In the genomic region with DNA sequence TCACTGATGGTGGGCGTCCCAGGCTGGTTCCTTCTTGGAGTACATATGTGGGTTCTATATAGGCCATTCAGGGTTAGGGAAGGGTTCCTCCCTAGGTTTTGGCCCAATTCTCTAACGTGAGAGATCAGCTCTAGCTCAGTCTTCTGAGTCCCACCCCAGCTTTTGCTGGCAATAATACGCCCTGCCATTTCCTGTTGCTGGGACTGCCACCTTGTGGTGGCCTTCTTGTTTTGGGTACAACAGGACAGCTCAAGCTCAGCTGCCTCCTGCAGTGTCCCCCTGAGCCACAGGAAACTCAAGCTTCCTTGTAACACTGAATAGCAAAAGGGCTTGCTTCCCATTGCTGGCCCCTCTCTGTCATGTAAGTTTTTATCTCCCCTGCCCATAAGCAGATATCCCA, we compare ENCODE assay signal across 8 cellular contexts.
DNase-seq lines count a peak whose midpoint lies in the region; ATAC-seq and TF ChIP-seq lines count a peak whose summit lies in the region.

No MANE protein-coding gene starts in this region.

- H3K36me3 Mint-ChIP-seq in HFFc6 (ENCODE audit: low read depth), result peaks cover 12% of the 10 kb centered on the region
- peaks cover 29% of the 10 kb centered on the region for H3K36me3 Mint-ChIP-seq in activated T-cell treated with anti-CD3 and anti-CD28 coated beads, Interleukin-2, amount 50 U/mL, for 24 hours (ENCODE audit: low read depth)

- H3K4me1 ChIP-seq in NT2/D1 (ENCODE audit: insufficient read depth, insufficient read length) (no peaks in the 10 kb centered on the region), heart left ventricle (peaks cover 0 to 3% (median 0%) of the 10 kb centered on the region in 12 donors)

- peaks cover 43% of the 10 kb centered on the region for H3K4me1 Mint-ChIP-seq in HFFc6 (ENCODE audit: low read depth)
- peaks cover 19% of the 10 kb centered on the region for H3K4me1 Mint-ChIP-seq in activated T-cell treated with anti-CD3 and anti-CD28 coated beads, Interleukin-2, amount 50 U/mL, for 24 hours (ENCODE audit: low read depth)

- no peak for TF ChIP-seq POLR2A in heart left ventricle (IDR thresholded peaks at IDR 0.05)

- no peak overlapping the region for H3K27ac Mint-ChIP-seq in HFFc6
- no peak overlapping the region for H3K27ac Mint-ChIP-seq in activated T-cell treated with anti-CD3 and anti-CD28 coated beads, Interleukin-2, amount 50 U/mL, for 24 hours

- H3K27me3 Mint-ChIP-seq in HFFc6 (ENCODE audit: insufficient read depth), result peaks cover 2% of the 10 kb centered on the region; the same call in 1 of the 2 replicates
- no peaks in the 10 kb centered on the region for H3K27me3 Mint-ChIP-seq in activated T-cell treated with anti-CD3 and anti-CD28 coated beads, Interleukin-2, amount 50 U/mL, for 24 hours

- 58 to 65% (median 63%) methylated on average over 3 of the region's 3 CpGs for WGBS in heart left ventricle, 4 donors

- H3K4me3 ChIP-seq in NT2/D1 (ENCODE audit: insufficient read length, low read depth) (no peak overlapping the region), heart left ventricle (no peak overlapping the region)

- DNase-seq in Right ventricle myocardium superior, result peak; percentile 47
- no peak for DNase-seq in Right ventricle myocardium inferior (ENCODE audit: missing footprints)
- DNase-seq in HFFc6, result no peak
- DNase-seq in NT2/D1 (ENCODE audit: low read depth, low spot score), result peak; percentile 54
- peak; percentile 58 for DNase-seq in activated T-cell treated with anti-CD3 and anti-CD28 coated beads, Interleukin-2, amount 50 U/mL, for 24 hours
- DNase-seq in heart left ventricle, result peak in 4 of 5 donors; percentile 25 to 53 (median 44)
- DNase-seq in stimulated activated CD4-positive, alpha-beta T cell treated with anti-CD3 and anti-CD28 coated beads, Interleukin-1b, Interleukin-23, amount 100 ng/mL, for 4 hours (ENCODE audit: low read depth in 2 of 2), result peak; percentile 23 to 37
- no peak for DNase-seq in hippocampal formation (lab: John Stamatoyannopoulos, UW)

- H3K36me3 ChIP-seq in NT2/D1 (ENCODE audit: insufficient read depth, insufficient read length, low read length) (peaks cover 13% of the 10 kb centered on the region), heart left ventricle (peaks cover 0 to 8% (median 0%) of the 10 kb centered on the region in 9 donors)

- TF ChIP-seq CTCF in HFFc6 (IDR thresholded peaks at IDR 0.05) (peak; percentile 73), heart left ventricle (IDR thresholded peaks at IDR 0.05) (peak in 9 of 12 donors; percentile 21 to 48 (median 39))

- no peak overlapping the region for H3K4me3 Mint-ChIP-seq in HFFc6
- H3K4me3 Mint-ChIP-seq in activated T-cell treated with anti-CD3 and anti-CD28 coated beads, Interleukin-2, amount 50 U/mL, for 24 hours, result no peak overlapping the region

- H3K27me3 ChIP-seq in NT2/D1 (ENCODE audit: insufficient read depth, insufficient read length), result no peaks in the 10 kb centered on the region
- H3K27me3 ChIP-seq in heart left ventricle, result no peaks in the 10 kb centered on the region

- 0 out of 2 replicates have a peak, but pooled peaks cover 3% of the 10 kb centered on the region for H3K9me3 ChIP-seq in NT2/D1 (ENCODE audit: insufficient read depth, low read length)
- H3K9me3 ChIP-seq in heart left ventricle, result peaks cover 0 to 8% (median 0%) of the 10 kb centered on the region in 12 donors

- no peak overlapping the region for H3K9ac ChIP-seq in NT2/D1 (ENCODE audit: insufficient read length, low read depth)

- H3K27ac ChIP-seq in heart left ventricle, result no peak overlapping the region

- H3K9me3 Mint-ChIP-seq in HFFc6, result no peaks in the 10 kb centered on the region
- H3K9me3 Mint-ChIP-seq in activated T-cell treated with anti-CD3 and anti-CD28 coated beads, Interleukin-2, amount 50 U/mL, for 24 hours, result peaks cover 6% of the 10 kb centered on the region

- ATAC-seq in Right ventricle myocardium superior (ENCODE audit: poor library complexity) (peak; percentile 56), Right ventricle myocardium inferior (no peak), heart left ventricle (peak in 3 of 4 donors; percentile 29 to 59 (median 43))

- intact Hi-C loops in Right ventricle myocardium superior (cut with DNase I) (no loop called here), Right ventricle myocardium inferior (cut with DNase I) (loop anchor here (10.0 kb wide), 1 partner anchor 142 kb away; no protein-coding TSS in a partner anchor), heart left ventricle (cut with DNase I) (no loop called here)

Comparison
In these comparisons a context has a peak if more than half of its experiments do, and no peak if none do; other contexts are left out.
1. DNase-seq: peak in Right ventricle myocardium superior (single experiment), NT2/D1 (single experiment), activated T-cell treated with anti-CD3 and anti-CD28 coated beads, Interleukin-2, amount 50 U/mL, for 24 hours (single experiment), heart left ventricle (4 of 5) and stimulated activated CD4-positive, alpha-beta T cell treated with anti-CD3 and anti-CD28 coated beads, Interleukin-1b, Interleukin-23, amount 100 ng/mL, for 4 hours (2 of 2); none in Right ventricle myocardium inferior (single experiment), HFFc6 (single experiment) and hippocampal formation (0 of 2).